16 cellular contexts compared by ENCODE assay signal in genomic region chr12:124866195-124866882, GRCh38.
"Had no signal": no experiment of that assay in that cellular context is flagged by ENCODE, and none has a peak within 500 bp of the region (broad histone marks: within the 10 kb centered on the region; RNA-seq: fewer than 3 reads in every experiment).

No MANE protein-coding gene starts in this region.

- H3K27ac ChIP-seq: epithelial cell of prostate, gastrocnemius medialis, neural progenitor cell, pancreas, thoracic aorta had no signal

- H3K4me1 ChIP-seq: pancreas had no signal

- H3K9me3 ChIP-seq: gastrocnemius medialis, left lung, pancreas, thoracic aorta had no signal

- DNase-seq: activated CD4-positive, alpha-beta T cell treated with anti-CD3 and anti-CD28 coated beads, Interleukin-2, amount 10 ng/mL, durations not matched to agents 7 days and 5 days; activated CD4-positive, CD25-positive, alpha-beta regulatory T cell; amygdala; effector memory CD8-positive, alpha-beta T cell; gastrocnemius medialis; left lung; mesendoderm; pancreas; stimulated activated CD4-positive, alpha-beta T cell treated with anti-CD3 and anti-CD28 coated beads, Interleukin-4, amount 100 ng/mL, for 24 hours; stimulated activated naive CD8-positive, alpha-beta T cell treated with anti-CD3 and anti-CD28 coated beads, Interleukin-15, amount 100 ng/mL, for 72 hours had no signal

- H3K9ac ChIP-seq: neural progenitor cell had no signal

- H3K36me3 Mint-ChIP-seq: brain, neural progenitor cell had no signal

- H3K36me3 ChIP-seq: gastrocnemius medialis, left lung, neural progenitor cell, pancreas, thoracic aorta had no signal

- H3K9me3 Mint-ChIP-seq: activated CD4-positive, alpha-beta T cell treated with anti-CD3 and anti-CD28 coated beads, Interleukin-2, amount 10 ng/mL, durations not matched to agents 7 days and 5 days; activated naive CD4-positive, alpha-beta T cell treated with anti-CD3 and anti-CD28 coated beads, Interleukin-2, amount 50 U/mL, for 72 hours; central memory CD8-positive, alpha-beta T cell; effector memory CD8-positive, alpha-beta T cell; stimulated activated naive CD8-positive, alpha-beta T cell treated with anti-CD3 and anti-CD28 coated beads, Interleukin-15, amount 100 ng/mL, for 72 hours had no signal

- H3K27me3 Mint-ChIP-seq: central memory CD8-positive, alpha-beta T cell had no signal

- H3K27ac Mint-ChIP-seq: activated CD4-positive, alpha-beta T cell treated with anti-CD3 and anti-CD28 coated beads, Interleukin-2, amount 10 ng/mL, durations not matched to agents 7 days and 5 days; activated naive CD4-positive, alpha-beta T cell treated with anti-CD3 and anti-CD28 coated beads, Interleukin-2, amount 50 U/mL, for 72 hours; stimulated activated naive CD8-positive, alpha-beta T cell treated with anti-CD3 and anti-CD28 coated beads, Interleukin-15, amount 100 ng/mL, for 72 hours had no signal

- H3K27me3 ChIP-seq: gastrocnemius medialis, pancreas had no signal

- H3K4me3 ChIP-seq: gastrocnemius medialis, left lung, neural progenitor cell, pancreas, thoracic aorta had no signal

- H3K4me3 Mint-ChIP-seq: activated CD4-positive, alpha-beta T cell treated with anti-CD3 and anti-CD28 coated beads, Interleukin-2, amount 10 ng/mL, durations not matched to agents 7 days and 5 days; central memory CD8-positive, alpha-beta T cell; effector memory CD8-positive, alpha-beta T cell; neural progenitor cell; stimulated activated naive CD8-positive, alpha-beta T cell treated with anti-CD3 and anti-CD28 coated beads, Interleukin-15, amount 100 ng/mL, for 72 hours had no signal

- ATAC-seq: activated naive CD4-positive, alpha-beta T cell treated with anti-CD3 and anti-CD28 coated beads, Interleukin-2, amount 50 U/mL, for 72 hours; effector memory CD8-positive, alpha-beta T cell; gastrocnemius medialis; pancreas; stimulated activated naive CD8-positive, alpha-beta T cell treated with anti-CD3 and anti-CD28 coated beads, Interleukin-15, amount 100 ng/mL, for 72 hours had no signal
